ENCODE assay signal across 12 cellular contexts in genomic region chr12:6333029-6333428, GRCh38. TPM values are rescaled to one million over a fixed set of nuclear protein-coding genes. Genes with fewer than 3 reads are reported as not detected.
A peak's percentile ranks its signal among the peaks of the same experiment; 100 is the strongest.
DNase-seq lines count a peak whose midpoint lies in the region; ATAC-seq and TF ChIP-seq lines count a peak whose summit lies in the region.
"Had no signal": no experiment of that assay in that cellular context is flagged by ENCODE, and none has a peak within 500 bp of the region (broad histone marks: within the 10 kb centered on the region; RNA-seq: fewer than 3 reads in every experiment).

No MANE protein-coding gene starts in this region.

- H3K4me1 Mint-ChIP-seq in T-helper 1 cell treated with Interleukin-12 subunit alpha and Interleukin-12 subunit beta and Interleukin-4 antibody, amounts not matched to agents 30 μg/mL and 1 μg/mL, for 36 hours (ENCODE audit: low read depth) = peaks cover 35% of the 10 kb centered on the region

- H3K4me3 ChIP-seq in RWPE2 (ENCODE audit: severe bottlenecking) (no peak overlapping the region), esophagus muscularis mucosa (no peak overlapping the region), skin epidermis (no peak overlapping the region)
- H3K4me3 ChIP-seq: thyroid gland had no signal

- no peak for TF ChIP-seq POLR2A in esophagus muscularis mucosa (IDR thresholded peaks at IDR 0.05; ENCODE audit: low read depth)

- H3K27ac Mint-ChIP-seq in T-helper 1 cell treated with Interleukin-12 subunit alpha and Interleukin-12 subunit beta and Interleukin-4 antibody, amounts not matched to agents 30 μg/mL and 1 μg/mL, for 36 hours = peak overlapping the region; percentile 78
- H3K27ac Mint-ChIP-seq: memory B cell had no signal

- no peaks in the 10 kb centered on the region for H3K9me3 Mint-ChIP-seq in T-helper 1 cell treated with Interleukin-12 subunit alpha and Interleukin-12 subunit beta and Interleukin-4 antibody, amounts not matched to agents 30 μg/mL and 1 μg/mL, for 36 hours
- H3K9me3 Mint-ChIP-seq: memory B cell had no signal

- H3K36me3 ChIP-seq in RWPE2 (ENCODE audit: low read depth) (peaks cover 73% of the 10 kb centered on the region), esophagus muscularis mucosa (peaks cover 52 to 68% (median 67%) of the 10 kb centered on the region in 4 donors)

- peak overlapping the region; percentile 97 for H3K27ac ChIP-seq in RWPE2 (ENCODE audit: poor library complexity, severe bottlenecking)
- peak overlapping the region; percentile 93 to 99 (median 97) for H3K27ac ChIP-seq in esophagus muscularis mucosa (replicated peaks in 1 of 4)
- peak overlapping the region in 17 of 21 experiments; percentile 43 to 100 (median 99) for H3K27ac ChIP-seq in skin epidermis

- TF ChIP-seq CTCF in RWPE2 (IDR thresholded peaks at IDR 0.05; ENCODE audit: poor library complexity, severe bottlenecking) = no peak
- TF ChIP-seq CTCF in esophagus muscularis mucosa (IDR thresholded peaks at IDR 0.05) = no peak

- TF ChIP-seq EP300 in esophagus muscularis mucosa (IDR thresholded peaks at IDR 0.05) = no peak

- peaks cover 45% of the 10 kb centered on the region for H3K36me3 Mint-ChIP-seq in T-helper 1 cell treated with Interleukin-12 subunit alpha and Interleukin-12 subunit beta and Interleukin-4 antibody, amounts not matched to agents 30 μg/mL and 1 μg/mL, for 36 hours (ENCODE audit: low read depth)
- H3K36me3 Mint-ChIP-seq: memory B cell had no signal

- intact Hi-C loops in esophagus muscularis mucosa (cut with DNase I) = loop anchor here (5.0 kb wide), 1 partner anchor 199 kb away; the partner anchor contains the start of gene GAPDH

- peak overlapping the region; percentile 44 for H3K4me3 Mint-ChIP-seq in T-helper 1 cell treated with Interleukin-12 subunit alpha and Interleukin-12 subunit beta and Interleukin-4 antibody, amounts not matched to agents 30 μg/mL and 1 μg/mL, for 36 hours
- H3K4me3 Mint-ChIP-seq: memory B cell had no signal

- no peak for DNase-seq in T-helper 1 cell
- no peak for DNase-seq in RWPE2 (ENCODE audit: low spot score)
- no peak for DNase-seq in esophagus muscularis mucosa (ENCODE audit: extremely low spot score)
- DNase-seq in NCI-H1436 treated with DMSO at 0.1 percent for 48 hours (lab: John Stamatoyannopoulos, UW) = no peak
- no peak for DNase-seq in LoVo (ENCODE audit: low spot score)
- DNase-seq: anterior cingulate cortex, thyroid gland had no signal

- no peaks in the 10 kb centered on the region for H3K27me3 ChIP-seq in RWPE2 (ENCODE audit: insufficient read depth, poor library complexity, severe bottlenecking)
- no peaks in the 10 kb centered on the region for H3K27me3 ChIP-seq in esophagus muscularis mucosa
- H3K27me3 ChIP-seq: thyroid gland had no signal

- H3K27me3 Mint-ChIP-seq in T-helper 1 cell treated with Interleukin-12 subunit alpha and Interleukin-12 subunit beta and Interleukin-4 antibody, amounts not matched to agents 30 μg/mL and 1 μg/mL, for 36 hours (ENCODE audit: low read depth) = no peaks in the 10 kb centered on the region

- WGBS in esophagus muscularis mucosa = 70% methylated on average over 8 of the region's 9 CpGs

- peaks cover 52% of the 10 kb centered on the region for H3K4me1 ChIP-seq in RWPE2 (ENCODE audit: insufficient read depth, poor library complexity, severe bottlenecking)
- peaks cover 59 to 100% (median 98%) of the 10 kb centered on the region in 4 donors for H3K4me1 ChIP-seq in esophagus muscularis mucosa

- no peak for ATAC-seq in RWPE2 (ENCODE audit: low read depth)
- ATAC-seq in GM21526 (IDR thresholded peaks at IDR 0.05; ENCODE audit: low FRiP score, unreplicated experiment) = no peak

- H3K9me3 ChIP-seq in RWPE2 (ENCODE audit: severe bottlenecking) = no peaks in the 10 kb centered on the region
- no peaks in the 10 kb centered on the region for H3K9me3 ChIP-seq in esophagus muscularis mucosa
- H3K9me3 ChIP-seq: thyroid gland had no signal

RNA-seq across cellular contexts. Expression of gene TNFRSF1A, which starts 8.8 kb away (rescaled TPM):
- total RNA-seq in esophagus muscularis mucosa = 100 to 1,000 TPM; 146 to 464 (median 247) TPM

RNA-seq across cellular contexts. Expression of gene PLEKHG6, which starts 22.5 kb away (rescaled TPM):
- total RNA-seq in esophagus muscularis mucosa = under 1 TPM in 2 of 4 donors, not detected in 2; 0.52 to 0.75 TPM
- total RNA-seq: LHCN-M2 had no signal

RNA-seq across cellular contexts. Expression of gene SCNN1A, which starts 42.3 kb away (rescaled TPM):
- 1 to 10 TPM in 3 of 4 donors, under 1 TPM in 1; 0.83 to 3.3 (median 1.8) TPM for total RNA-seq in esophagus muscularis mucosa

RNA-seq across cellular contexts. Expression of gene LTBR, which starts 50.9 kb away (rescaled TPM):
- total RNA-seq in esophagus muscularis mucosa = 100 to 1,000 TPM; 117 to 144 (median 137) TPM
